25 cellular contexts compared by ENCODE assay signal in the genomic region with DNA sequence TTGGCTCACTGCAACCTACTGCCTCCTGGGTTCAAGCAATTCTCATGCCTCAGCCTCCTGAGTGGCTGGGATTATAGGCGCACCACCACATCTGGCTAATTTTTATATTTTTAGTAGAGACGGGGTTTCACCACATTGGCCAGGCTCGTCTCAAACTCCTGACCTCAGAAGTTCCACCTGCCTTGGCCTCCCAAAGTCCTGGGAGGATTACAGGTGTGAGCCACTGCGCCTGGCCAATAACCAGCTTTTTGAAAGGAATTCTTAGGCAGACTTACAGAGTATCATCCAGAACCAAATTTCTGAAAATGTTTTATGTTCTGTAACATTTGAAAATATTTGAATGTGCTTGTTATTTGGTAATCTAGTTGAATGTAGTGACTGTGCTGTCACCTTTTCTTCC. TPM values are rescaled to one million over a fixed set of nuclear protein-coding genes. Genes with fewer than 3 reads are reported as not detected.
DNase-seq lines count a peak whose midpoint lies in the region; ATAC-seq and TF ChIP-seq lines count a peak whose summit lies in the region.
"Had no signal": no experiment of that assay in that cellular context is flagged by ENCODE, and none has a peak within 500 bp of the region (broad histone marks: within the 10 kb centered on the region; RNA-seq: fewer than 3 reads in every experiment).

No MANE protein-coding gene starts in this region.

- H3K27ac ChIP-seq in cardiac muscle cell = peak overlapping the region; percentile 17
- H3K27ac ChIP-seq in heart left ventricle = no peak overlapping the region
- peak overlapping the region; percentile 51 for H3K27ac ChIP-seq in colonic mucosa
- peak overlapping the region; percentile 69 for H3K27ac ChIP-seq in neutrophil
- peak overlapping the region; percentile 41 to 73 (median 64) for H3K27ac ChIP-seq in transverse colon
- H3K27ac ChIP-seq: A549; BLaER1 treated with 17β-estradiol and CSF1 and Interleukin-3, amounts not matched to agents 10 nM and 100 nM; GM23248 had no signal

- in situ Hi-C loops in transverse colon (cut with MboI; ENCODE audit: low pct_ligation_motif_present in 1 of 4, low pct_unique_long_range_greater_than_20kb in 1 of 4, low sequenced_read_pairs in 3 of 4) = no loop called here

- H3K9me3 Mint-ChIP-seq in naive thymus-derived CD8-positive, alpha-beta T cell = no peaks in the 10 kb centered on the region
- H3K9me3 Mint-ChIP-seq: CD14-positive monocyte; CD4-positive, alpha-beta T cell; CD8-positive, alpha-beta memory T cell had no signal

- no peak overlapping the region for H3K9ac ChIP-seq in colonic mucosa (ENCODE audit: low read depth in 2 of 2, low read length in 2 of 2)
- H3K9ac ChIP-seq: BLaER1 treated with 17β-estradiol and CSF1 and Interleukin-3, amounts not matched to agents 10 nM and 100 nM; GM23248 had no signal

- no peak for TF ChIP-seq EP300 in transverse colon (IDR thresholded peaks at IDR 0.05; ENCODE audit: low read depth)

- TF ChIP-seq CTCF in cardiac muscle cell (IDR thresholded peaks at IDR 0.05; ENCODE audit: low read depth, low read length) (no peak), heart left ventricle (IDR thresholded peaks at IDR 0.05) (no peak), colonic mucosa (IDR thresholded peaks at IDR 0.05) (no peak), neutrophil (IDR thresholded peaks at IDR 0.05) (no peak), transverse colon (IDR thresholded peaks at IDR 0.05) (no peak)

- peaks cover 13 to 42% (median 29%) of the 10 kb centered on the region in 4 donors for H3K4me1 Mint-ChIP-seq in naive thymus-derived CD8-positive, alpha-beta T cell

- no peak overlapping the region for H3K4me3 Mint-ChIP-seq in naive thymus-derived CD8-positive, alpha-beta T cell
- H3K4me3 Mint-ChIP-seq: CD14-positive monocyte; CD4-positive, alpha-beta T cell; CD8-positive, alpha-beta memory T cell had no signal

- POLR2A ChIA-PET in naive thymus-derived CD8-positive, alpha-beta T cell (lab: Charles Lee) = no interaction called here

- no peaks in the 10 kb centered on the region for H3K4me1 ChIP-seq in cardiac muscle cell (ENCODE audit: low read depth)
- peaks cover 0 to 11% (median 0%) of the 10 kb centered on the region in 12 donors for H3K4me1 ChIP-seq in heart left ventricle
- H3K4me1 ChIP-seq in colonic mucosa = no peaks in the 10 kb centered on the region
- peaks cover 4 to 6% of the 10 kb centered on the region in 2 experiments for H3K4me1 ChIP-seq in neutrophil (ENCODE audit: control insufficient read depth in 1 of 2, insufficient read depth in 1 of 2, low read depth in 1 of 2, low read length in 1 of 2)
- H3K4me1 ChIP-seq in transverse colon = peaks cover 0 to 34% (median 9%) of the 10 kb centered on the region in 4 donors
- H3K4me1 ChIP-seq: A549, BE2C had no signal

- peaks cover 0 to 77% (median 5%) of the 10 kb centered on the region in 3 donors for H3K36me3 Mint-ChIP-seq in naive thymus-derived CD8-positive, alpha-beta T cell

- 94 to 98% (median 97%) methylated on average over 4 of the region's 4 CpGs for WGBS in heart left ventricle, 4 donors
- 82% methylated on average over 4 of the region's 4 CpGs; no CpG with 5 or more reads in 1 of the 2 donors for WGBS in transverse colon (ENCODE audit: low coverage in 1 of 2), 2 donors

- no peaks in the 10 kb centered on the region for H3K27me3 Mint-ChIP-seq in naive thymus-derived CD8-positive, alpha-beta T cell
- H3K27me3 Mint-ChIP-seq: CD4-positive, alpha-beta T cell; CD8-positive, alpha-beta memory T cell had no signal

- no peaks in the 10 kb centered on the region for H3K27me3 ChIP-seq in cardiac muscle cell
- H3K27me3 ChIP-seq in heart left ventricle = no peaks in the 10 kb centered on the region
- H3K27me3 ChIP-seq in colonic mucosa = no peaks in the 10 kb centered on the region
- no peaks in the 10 kb centered on the region for H3K27me3 ChIP-seq in neutrophil
- no peaks in the 10 kb centered on the region for H3K27me3 ChIP-seq in transverse colon
- H3K27me3 ChIP-seq: BE2C; BLaER1 treated with 17β-estradiol and CSF1 and Interleukin-3, amounts not matched to agents 10 nM and 100 nM had no signal

- intact Hi-C loops in heart left ventricle (cut with DNase I) = no loop called here
- intact Hi-C loops in colonic mucosa (cut with DNase I) = no loop called here
- intact Hi-C loops in transverse colon (cut with DNase I; ENCODE audit: low total_unique reads) = no loop called here

- TF ChIP-seq POLR2A in heart left ventricle (IDR thresholded peaks at IDR 0.05) (no peak), transverse colon (IDR thresholded peaks at IDR 0.05) (no peak)

- H3K36me3 ChIP-seq in cardiac muscle cell = peaks cover 31% of the 10 kb centered on the region
- peaks cover 0 to 83% (median 42%) of the 10 kb centered on the region in 9 donors for H3K36me3 ChIP-seq in heart left ventricle
- peaks cover 4% of the 10 kb centered on the region for H3K36me3 ChIP-seq in colonic mucosa
- peaks cover 29% of the 10 kb centered on the region for H3K36me3 ChIP-seq in neutrophil
- peaks cover 0 to 11% (median 6%) of the 10 kb centered on the region in 4 donors for H3K36me3 ChIP-seq in transverse colon

- no peak overlapping the region for H3K4me3 ChIP-seq in cardiac muscle cell
- no peak overlapping the region for H3K4me3 ChIP-seq in heart left ventricle
- no peak overlapping the region for H3K4me3 ChIP-seq in colonic mucosa
- H3K4me3 ChIP-seq in neutrophil (ENCODE audit: low read depth in 1 of 2, low read length in 1 of 2) = no peak overlapping the region
- H3K4me3 ChIP-seq in transverse colon = no peak overlapping the region
- H3K4me3 ChIP-seq: A549; BLaER1 treated with 17β-estradiol and CSF1 and Interleukin-3, amounts not matched to agents 10 nM and 100 nM; GM12878; GM23248 had no signal

- H3K9me3 ChIP-seq in cardiac muscle cell (ENCODE audit: low read depth) = no peaks in the 10 kb centered on the region
- H3K9me3 ChIP-seq in heart left ventricle = no peaks in the 10 kb centered on the region
- no peaks in the 10 kb centered on the region for H3K9me3 ChIP-seq in colonic mucosa
- no peaks in the 10 kb centered on the region for H3K9me3 ChIP-seq in neutrophil
- H3K9me3 ChIP-seq in transverse colon = no peaks in the 10 kb centered on the region
- H3K9me3 ChIP-seq: A549; BE2C; BLaER1 treated with 17β-estradiol and CSF1 and Interleukin-3, amounts not matched to agents 10 nM and 100 nM had no signal

- ATAC-seq in heart left ventricle = no peak
- ATAC-seq in naive thymus-derived CD8-positive, alpha-beta T cell = no peak
- ATAC-seq: GM12878 had no signal

- DNase-seq in cardiac muscle cell (ENCODE audit: low read depth in 1 of 2, low spot score in 1 of 2) = no peak
- DNase-seq in heart left ventricle = no peak
- no peak for DNase-seq in colonic mucosa
- DNase-seq in transverse colon = no peak
- DNase-seq in mucosa of gallbladder (ENCODE audit: low spot score) = no peak
- no peak for DNase-seq in naive thymus-derived CD8-positive, alpha-beta T cell
- no peak for DNase-seq in hippocampal formation (lab: John Stamatoyannopoulos, UW)
- DNase-seq: 8988T; ACHN; AML-193; BE2C; CD4-positive, alpha-beta T cell; CD8-positive, alpha-beta memory T cell; DMS 273 treated with DMSO at 0.1 percent for 48 hours; DMS79; EL; GDM1; GM23248; H7; HCEC 1CT had no signal

- peak overlapping the region in 1 of 10 donors; percentile 70 for H3K27ac Mint-ChIP-seq in naive thymus-derived CD8-positive, alpha-beta T cell
- H3K27ac Mint-ChIP-seq: CD4-positive, alpha-beta T cell had no signal

RNA-seq across cellular contexts. Expression of a gene that starts 14.6 kb away (rescaled TPM):
- total RNA-seq in cardiac muscle cell (51.1 and 66.0 TPM in 2 replicates), heart left ventricle (10 to 100 TPM; 28.9 to 44.2 (median 33.1) TPM), colonic mucosa (10 to 100 TPM; 20.7 to 23.4 TPM), transverse colon (10 to 100 TPM in 3 of 4 donors, 1 to 10 TPM in 1; 5.2 to 32.1 (median 14.2) TPM), mucosa of gallbladder (29.1 TPM)
- polyA plus RNA-seq in cardiac muscle cell (108 and 137 TPM in 2 replicates), heart left ventricle (10 to 100 TPM; 25.4 to 48.2 TPM)
- 10 to 100 TPM; 33.1 to 38.2 TPM for total RNA-seq in naive thymus-derived CD8-positive, alpha-beta T cell
- 10 to 100 TPM; 61.9 to 71.0 (median 68.4) TPM for polyA plus RNA-seq in naive thymus-derived CD8-positive, alpha-beta T cell

RNA-seq across cellular contexts. Expression of a gene that starts 15.7 kb away (rescaled TPM):
- total RNA-seq in cardiac muscle cell (48.8 and 51.9 TPM in 2 replicates), heart left ventricle (10 to 100 TPM; 19.9 to 42.9 (median 26.2) TPM), colonic mucosa (10 to 100 TPM; 51.7 to 68.1 TPM), transverse colon (100 to 1,000 TPM in 1 of 4 donors, 10 to 100 TPM in 3; 31.4 to 103 (median 35.0) TPM), mucosa of gallbladder (51.4 TPM)
- polyA plus RNA-seq in cardiac muscle cell (58.0 and 62.4 TPM in 2 replicates), heart left ventricle (10 to 100 TPM in 1 of 2 donors, 1 to 10 TPM in 1; 7.7 to 33.5 TPM)
- total RNA-seq in naive thymus-derived CD8-positive, alpha-beta T cell = 10 to 100 TPM; 34.3 to 35.3 TPM
- 10 to 100 TPM; 77.9 to 95.3 (median 84.0) TPM for polyA plus RNA-seq in naive thymus-derived CD8-positive, alpha-beta T cell

RNA-seq across cellular contexts. Expression of a gene that starts 37.1 kb away (rescaled TPM):
- total RNA-seq in cardiac muscle cell (6.2 and 11.9 TPM in 2 replicates), heart left ventricle (1 to 10 TPM; 2.4 to 7.1 (median 4.2) TPM), colonic mucosa (1 to 10 TPM; 7.5 to 8.4 TPM), transverse colon (1 to 10 TPM in 3 of 4 donors, not detected in 1; 1.8 to 7.9 (median 7.3) TPM), mucosa of gallbladder (5.9 TPM)
- polyA plus RNA-seq in cardiac muscle cell (6.6 and 11.0 TPM in 2 replicates), heart left ventricle (10 to 100 TPM in 1 of 2 donors, 1 to 10 TPM in 1; 2.8 to 10.3 TPM)
- 10 to 100 TPM; 16.9 to 19.5 TPM for total RNA-seq in naive thymus-derived CD8-positive, alpha-beta T cell
- polyA plus RNA-seq in naive thymus-derived CD8-positive, alpha-beta T cell = 10 to 100 TPM; 42.2 to 47.5 (median 44.0) TPM

Comparison
In these comparisons a context has a peak if more than half of its experiments do, and no peak if none do; other contexts are left out.
1. H3K27ac ChIP-seq: peak in cardiac muscle cell (single experiment), colonic mucosa (single experiment), neutrophil (single experiment) and transverse colon (4 of 4); none in heart left ventricle (0 of 12).